1 cellular context compared by ENCODE assay signal in genomic region chr22:27754247-27754887, GRCh38.
TF ChIP-seq lines count a peak whose summit lies in the region.

No MANE protein-coding gene starts in this region.

TF ChIP-seq in HEK293, 187 proteins besides CTCF, POLR2A, EP300 and RAD21 (continued from another document and continues in another):
- TF ChIP-seq BCL11A (tag by site-specific recombination; IDR thresholded peaks at IDR 0.05; ENCODE audit: low read depth) = no peak
- TF ChIP-seq ZNF335 (tag by site-specific recombination; conservative IDR thresholded peaks at IDR 0.05) = no peak
- TF ChIP-seq ZNF514 (tag by site-specific recombination; IDR thresholded peaks at IDR 0.05) = no peak
- no peak for TF ChIP-seq PRDM1 (tag by site-specific recombination; IDR thresholded peaks at IDR 0.05)
- peak; percentile 74 for TF ChIP-seq ZFHX2 (tag by site-specific recombination; conservative IDR thresholded peaks at IDR 0.05)
- no peak for TF ChIP-seq ZNF16 (tag by site-specific recombination; IDR thresholded peaks at IDR 0.05; ENCODE audit: low read depth)
- TF ChIP-seq ZNF645 (tag by site-specific recombination; IDR thresholded peaks at IDR 0.05) = no peak
- TF ChIP-seq, protein P1, sequence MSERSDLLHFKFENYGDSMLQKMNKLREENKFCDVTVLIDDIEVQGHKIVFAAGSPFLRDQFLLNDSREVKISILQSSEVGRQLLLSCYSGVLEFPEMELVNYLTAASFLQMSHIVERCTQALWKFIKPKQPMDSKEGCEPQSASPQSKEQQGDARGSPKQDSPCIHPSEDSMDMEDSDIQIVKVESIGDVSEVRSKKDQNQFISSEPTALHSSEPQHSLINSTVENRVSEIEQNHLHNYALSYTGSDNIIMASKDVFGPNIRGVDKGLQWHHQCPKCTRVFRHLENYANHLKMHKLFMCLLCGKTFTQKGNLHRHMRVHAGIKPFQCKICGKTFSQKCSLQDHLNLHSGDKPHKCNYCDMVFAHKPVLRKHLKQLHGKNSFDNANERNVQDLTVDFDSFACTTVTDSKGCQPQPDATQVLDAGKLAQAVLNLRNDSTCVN (tag by site-specific recombination; optimal IDR thresholded peaks at IDR 0.05) = no peak
- TF ChIP-seq, protein P2, sequence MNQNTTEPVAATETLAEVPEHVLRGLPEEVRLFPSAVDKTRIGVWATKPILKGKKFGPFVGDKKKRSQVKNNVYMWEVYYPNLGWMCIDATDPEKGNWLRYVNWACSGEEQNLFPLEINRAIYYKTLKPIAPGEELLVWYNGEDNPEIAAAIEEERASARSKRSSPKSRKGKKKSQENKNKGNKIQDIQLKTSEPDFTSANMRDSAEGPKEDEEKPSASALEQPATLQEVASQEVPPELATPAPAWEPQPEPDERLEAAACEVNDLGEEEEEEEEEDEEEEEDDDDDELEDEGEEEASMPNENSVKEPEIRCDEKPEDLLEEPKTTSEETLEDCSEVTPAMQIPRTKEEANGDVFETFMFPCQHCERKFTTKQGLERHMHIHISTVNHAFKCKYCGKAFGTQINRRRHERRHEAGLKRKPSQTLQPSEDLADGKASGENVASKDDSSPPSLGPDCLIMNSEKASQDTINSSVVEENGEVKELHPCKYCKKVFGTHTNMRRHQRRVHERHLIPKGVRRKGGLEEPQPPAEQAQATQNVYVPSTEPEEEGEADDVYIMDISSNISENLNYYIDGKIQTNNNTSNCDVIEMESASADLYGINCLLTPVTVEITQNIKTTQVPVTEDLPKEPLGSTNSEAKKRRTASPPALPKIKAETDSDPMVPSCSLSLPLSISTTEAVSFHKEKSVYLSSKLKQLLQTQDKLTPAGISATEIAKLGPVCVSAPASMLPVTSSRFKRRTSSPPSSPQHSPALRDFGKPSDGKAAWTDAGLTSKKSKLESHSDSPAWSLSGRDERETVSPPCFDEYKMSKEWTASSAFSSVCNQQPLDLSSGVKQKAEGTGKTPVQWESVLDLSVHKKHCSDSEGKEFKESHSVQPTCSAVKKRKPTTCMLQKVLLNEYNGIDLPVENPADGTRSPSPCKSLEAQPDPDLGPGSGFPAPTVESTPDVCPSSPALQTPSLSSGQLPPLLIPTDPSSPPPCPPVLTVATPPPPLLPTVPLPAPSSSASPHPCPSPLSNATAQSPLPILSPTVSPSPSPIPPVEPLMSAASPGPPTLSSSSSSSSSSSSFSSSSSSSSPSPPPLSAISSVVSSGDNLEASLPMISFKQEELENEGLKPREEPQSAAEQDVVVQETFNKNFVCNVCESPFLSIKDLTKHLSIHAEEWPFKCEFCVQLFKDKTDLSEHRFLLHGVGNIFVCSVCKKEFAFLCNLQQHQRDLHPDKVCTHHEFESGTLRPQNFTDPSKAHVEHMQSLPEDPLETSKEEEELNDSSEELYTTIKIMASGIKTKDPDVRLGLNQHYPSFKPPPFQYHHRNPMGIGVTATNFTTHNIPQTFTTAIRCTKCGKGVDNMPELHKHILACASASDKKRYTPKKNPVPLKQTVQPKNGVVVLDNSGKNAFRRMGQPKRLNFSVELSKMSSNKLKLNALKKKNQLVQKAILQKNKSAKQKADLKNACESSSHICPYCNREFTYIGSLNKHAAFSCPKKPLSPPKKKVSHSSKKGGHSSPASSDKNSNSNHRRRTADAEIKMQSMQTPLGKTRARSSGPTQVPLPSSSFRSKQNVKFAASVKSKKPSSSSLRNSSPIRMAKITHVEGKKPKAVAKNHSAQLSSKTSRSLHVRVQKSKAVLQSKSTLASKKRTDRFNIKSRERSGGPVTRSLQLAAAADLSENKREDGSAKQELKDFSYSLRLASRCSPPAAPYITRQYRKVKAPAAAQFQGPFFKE (tag by site-specific recombination; IDR thresholded peaks at IDR 0.05; ENCODE audit: borderline replicate concordance) = no peak
- no peak for TF ChIP-seq ZNF555 (tag by site-specific recombination; conservative IDR thresholded peaks at IDR 0.05)
- TF ChIP-seq ZNF510 (tag by site-specific recombination; IDR thresholded peaks at IDR 0.05; ENCODE audit: insufficient replicate concordance) = no peak
- TF ChIP-seq GLIS1 (tag by site-specific recombination; IDR thresholded peaks at IDR 0.05) = peak; percentile 84
- TF ChIP-seq PATZ1 (tag by site-specific recombination; IDR thresholded peaks at IDR 0.05) = peak; percentile 48; the same call in 1 of the 2 replicates
- TF ChIP-seq, protein P3, sequence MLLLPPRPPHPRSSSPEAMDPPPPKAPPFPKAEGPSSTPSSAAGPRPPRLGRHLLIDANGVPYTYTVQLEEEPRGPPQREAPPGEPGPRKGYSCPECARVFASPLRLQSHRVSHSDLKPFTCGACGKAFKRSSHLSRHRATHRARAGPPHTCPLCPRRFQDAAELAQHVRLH (tag by site-specific recombination; IDR thresholded peaks at IDR 0.05) = no peak
- TF ChIP-seq RBAK (tag by site-specific recombination; IDR thresholded peaks at IDR 0.05) = no peak
- peak; percentile 95 for TF ChIP-seq OSR2 (tag by site-specific recombination; IDR thresholded peaks at IDR 0.05)
- TF ChIP-seq ZNF785 (tag by site-specific recombination; IDR thresholded peaks at IDR 0.05) = no peak
- TF ChIP-seq ZNF302 (tag by site-specific recombination; IDR thresholded peaks at IDR 0.05; ENCODE audit: low read depth) = no peak
- no peak for TF ChIP-seq ZBTB7A (tag by site-specific recombination; IDR thresholded peaks at IDR 0.05; ENCODE audit: low read depth)
- peak; percentile 49; the same call in 1 of the 2 replicates for TF ChIP-seq GLIS2 (tag by site-specific recombination; IDR thresholded peaks at IDR 0.05)
- TF ChIP-seq ZNF155 (tag by site-specific recombination; IDR thresholded peaks at IDR 0.05) = no peak
- TF ChIP-seq ZNF768 (tag by site-specific recombination; IDR thresholded peaks at IDR 0.05) = peak; percentile 89
- TF ChIP-seq, protein P4, sequence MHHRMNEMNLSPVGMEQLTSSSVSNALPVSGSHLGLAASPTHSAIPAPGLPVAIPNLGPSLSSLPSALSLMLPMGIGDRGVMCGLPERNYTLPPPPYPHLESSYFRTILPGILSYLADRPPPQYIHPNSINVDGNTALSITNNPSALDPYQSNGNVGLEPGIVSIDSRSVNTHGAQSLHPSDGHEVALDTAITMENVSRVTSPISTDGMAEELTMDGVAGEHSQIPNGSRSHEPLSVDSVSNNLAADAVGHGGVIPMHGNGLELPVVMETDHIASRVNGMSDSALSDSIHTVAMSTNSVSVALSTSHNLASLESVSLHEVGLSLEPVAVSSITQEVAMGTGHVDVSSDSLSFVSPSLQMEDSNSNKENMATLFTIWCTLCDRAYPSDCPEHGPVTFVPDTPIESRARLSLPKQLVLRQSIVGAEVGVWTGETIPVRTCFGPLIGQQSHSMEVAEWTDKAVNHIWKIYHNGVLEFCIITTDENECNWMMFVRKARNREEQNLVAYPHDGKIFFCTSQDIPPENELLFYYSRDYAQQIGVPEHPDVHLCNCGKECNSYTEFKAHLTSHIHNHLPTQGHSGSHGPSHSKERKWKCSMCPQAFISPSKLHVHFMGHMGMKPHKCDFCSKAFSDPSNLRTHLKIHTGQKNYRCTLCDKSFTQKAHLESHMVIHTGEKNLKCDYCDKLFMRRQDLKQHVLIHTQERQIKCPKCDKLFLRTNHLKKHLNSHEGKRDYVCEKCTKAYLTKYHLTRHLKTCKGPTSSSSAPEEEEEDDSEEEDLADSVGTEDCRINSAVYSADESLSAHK (tag by site-specific recombination; IDR thresholded peaks at IDR 0.05) = no peak
- no peak for TF ChIP-seq ZNF223 (tag by site-specific recombination; IDR thresholded peaks at IDR 0.05)
- TF ChIP-seq KLF1 (tag by site-specific recombination; IDR thresholded peaks at IDR 0.05) = no peak
- TF ChIP-seq ZSCAN4 (tag by site-specific recombination; IDR thresholded peaks at IDR 0.05) = no peak
- TF ChIP-seq ZNF18 (tag by site-specific recombination; IDR thresholded peaks at IDR 0.05) = no peak
- no peak for TF ChIP-seq GFI1B (tag by site-specific recombination; IDR thresholded peaks at IDR 0.05)
- TF ChIP-seq ZNF624 (tag by site-specific recombination; IDR thresholded peaks at IDR 0.05) = no peak
- no peak for TF ChIP-seq ZNF121 (tag by site-specific recombination; IDR thresholded peaks at IDR 0.05)
- no peak for TF ChIP-seq ZNF623 (tag by site-specific recombination; IDR thresholded peaks at IDR 0.05)
- TF ChIP-seq ZNF792 (tag by site-specific recombination; IDR thresholded peaks at IDR 0.05) = no peak
- 0 out of 2 replicates have a peak, but pooled peaks have one; percentile 22 for TF ChIP-seq ZEB2 (tag by site-specific recombination; IDR thresholded peaks at IDR 0.05)
- peak; percentile 48; the same call in 1 of the 2 replicates for TF ChIP-seq WT1 (tag by site-specific recombination; IDR thresholded peaks at IDR 0.05)
- no peak for TF ChIP-seq SETDB1 (IDR thresholded peaks at IDR 0.05; ENCODE audit: insufficient read length, low read length)
- TF ChIP-seq, protein P5, sequence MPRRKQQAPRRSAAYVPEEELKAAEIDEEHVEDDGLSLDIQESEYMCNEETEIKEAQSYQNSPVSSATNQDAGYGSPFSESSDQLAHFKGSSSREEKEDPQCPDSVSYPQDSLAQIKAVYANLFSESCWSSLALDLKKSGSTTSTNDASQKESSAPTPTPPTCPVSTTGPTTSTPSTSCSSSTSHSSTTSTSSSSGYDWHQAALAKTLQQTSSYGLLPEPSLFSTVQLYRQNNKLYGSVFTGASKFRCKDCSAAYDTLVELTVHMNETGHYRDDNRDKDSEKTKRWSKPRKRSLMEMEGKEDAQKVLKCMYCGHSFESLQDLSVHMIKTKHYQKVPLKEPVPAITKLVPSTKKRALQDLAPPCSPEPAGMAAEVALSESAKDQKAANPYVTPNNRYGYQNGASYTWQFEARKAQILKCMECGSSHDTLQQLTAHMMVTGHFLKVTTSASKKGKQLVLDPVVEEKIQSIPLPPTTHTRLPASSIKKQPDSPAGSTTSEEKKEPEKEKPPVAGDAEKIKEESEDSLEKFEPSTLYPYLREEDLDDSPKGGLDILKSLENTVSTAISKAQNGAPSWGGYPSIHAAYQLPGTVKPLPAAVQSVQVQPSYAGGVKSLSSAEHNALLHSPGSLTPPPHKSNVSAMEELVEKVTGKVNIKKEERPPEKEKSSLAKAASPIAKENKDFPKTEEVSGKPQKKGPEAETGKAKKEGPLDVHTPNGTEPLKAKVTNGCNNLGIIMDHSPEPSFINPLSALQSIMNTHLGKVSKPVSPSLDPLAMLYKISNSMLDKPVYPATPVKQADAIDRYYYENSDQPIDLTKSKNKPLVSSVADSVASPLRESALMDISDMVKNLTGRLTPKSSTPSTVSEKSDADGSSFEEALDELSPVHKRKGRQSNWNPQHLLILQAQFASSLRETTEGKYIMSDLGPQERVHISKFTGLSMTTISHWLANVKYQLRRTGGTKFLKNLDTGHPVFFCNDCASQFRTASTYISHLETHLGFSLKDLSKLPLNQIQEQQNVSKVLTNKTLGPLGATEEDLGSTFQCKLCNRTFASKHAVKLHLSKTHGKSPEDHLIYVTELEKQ (tag by site-specific recombination; IDR thresholded peaks at IDR 0.05; ENCODE audit: borderline replicate concordance) = no peak
- TF ChIP-seq, protein P6, sequence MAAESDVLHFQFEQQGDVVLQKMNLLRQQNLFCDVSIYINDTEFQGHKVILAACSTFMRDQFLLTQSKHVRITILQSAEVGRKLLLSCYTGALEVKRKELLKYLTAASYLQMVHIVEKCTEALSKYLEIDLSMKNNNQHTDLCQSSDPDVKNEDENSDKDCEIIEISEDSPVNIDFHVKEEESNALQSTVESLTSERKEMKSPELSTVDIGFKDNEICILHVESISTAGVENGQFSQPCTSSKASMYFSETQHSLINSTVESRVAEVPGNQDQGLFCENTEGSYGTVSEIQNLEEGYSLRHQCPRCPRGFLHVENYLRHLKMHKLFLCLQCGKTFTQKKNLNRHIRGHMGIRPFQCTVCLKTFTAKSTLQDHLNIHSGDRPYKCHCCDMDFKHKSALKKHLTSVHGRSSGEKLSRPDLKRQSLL (tag by site-specific recombination; IDR thresholded peaks at IDR 0.05) = peak; percentile 37; the same call in 1 of the 2 replicates
